In genomic region chr9:113737414-113738271, GRCh38 we compare ENCODE assay signal across 9 cellular contexts.
DNase-seq lines count a peak whose midpoint lies in the region; ATAC-seq, FAIRE-seq and TF ChIP-seq lines count a peak whose summit lies in the region.
"Had no signal": no experiment of that assay in that cellular context is flagged by ENCODE, and none has a peak within 500 bp of the region (broad histone marks: within the 10 kb centered on the region; RNA-seq: fewer than 3 reads in every experiment).

No MANE protein-coding gene starts in this region.

- H3K27me3 ChIP-seq in CD4-positive, CD25-positive, alpha-beta regulatory T cell (ENCODE audit: control insufficient read depth, insufficient read depth, low read length) = no peaks in the 10 kb centered on the region

- no peak overlapping the region for H3K4me3 Mint-ChIP-seq in CD4-positive, CD25-positive, alpha-beta regulatory T cell
- no peak overlapping the region for H3K4me3 Mint-ChIP-seq in activated naive CD8-positive, alpha-beta T cell treated with anti-CD3 and anti-CD28 coated beads, Interleukin-2, amount 50 U/mL, for 24 hours

- ATAC-seq in CD4-positive, CD25-positive, alpha-beta regulatory T cell (ENCODE audit: low read depth in 2 of 2) = no peak
- ATAC-seq in activated naive CD8-positive, alpha-beta T cell treated with anti-CD3 and anti-CD28 coated beads, Interleukin-2, amount 50 U/mL, for 24 hours = no peak
- no peak for ATAC-seq in HG03457 (IDR thresholded peaks at IDR 0.05; ENCODE audit: unreplicated experiment)
- ATAC-seq in GM21576 (IDR thresholded peaks at IDR 0.05; ENCODE audit: unreplicated experiment) = no peak

- TF ChIP-seq POLR2A in GM12891 (IDR thresholded peaks at IDR 0.05; ENCODE audit: low read depth, low read length) = no peak

- no peaks in the 10 kb centered on the region for H3K9me3 ChIP-seq in CD4-positive, CD25-positive, alpha-beta regulatory T cell (ENCODE audit: control insufficient read depth in 2 of 2, low read length in 2 of 2)

- FAIRE-seq in GM12891 (lab: Jason Lieb, UNC) = no peak

- peaks cover 10% of the 10 kb centered on the region for H3K27me3 Mint-ChIP-seq in CD4-positive, CD25-positive, alpha-beta regulatory T cell
- H3K27me3 Mint-ChIP-seq in activated naive CD8-positive, alpha-beta T cell treated with anti-CD3 and anti-CD28 coated beads, Interleukin-2, amount 50 U/mL, for 24 hours = peaks cover 10% of the 10 kb centered on the region

- peak overlapping the region in 2 of 3 donors; percentile 36 to 92 for H3K27ac Mint-ChIP-seq in CD4-positive, CD25-positive, alpha-beta regulatory T cell
- H3K27ac Mint-ChIP-seq in activated naive CD8-positive, alpha-beta T cell treated with anti-CD3 and anti-CD28 coated beads, Interleukin-2, amount 50 U/mL, for 24 hours = no peak overlapping the region

- H3K36me3 Mint-ChIP-seq in CD4-positive, CD25-positive, alpha-beta regulatory T cell = no peaks in the 10 kb centered on the region
- no peaks in the 10 kb centered on the region for H3K36me3 Mint-ChIP-seq in activated naive CD8-positive, alpha-beta T cell treated with anti-CD3 and anti-CD28 coated beads, Interleukin-2, amount 50 U/mL, for 24 hours (ENCODE audit: low read depth)

- no peaks in the 10 kb centered on the region for H3K36me3 ChIP-seq in CD4-positive, CD25-positive, alpha-beta regulatory T cell (ENCODE audit: control insufficient read depth, insufficient read depth, low read length)

- H3K4me3 ChIP-seq in CD4-positive, CD25-positive, alpha-beta regulatory T cell (ENCODE audit: low read depth, low read length) = no peak overlapping the region
- H3K4me3 ChIP-seq: SK-N-MC had no signal

- no peak overlapping the region for H3K27ac ChIP-seq in CD4-positive, CD25-positive, alpha-beta regulatory T cell (ENCODE audit: insufficient read depth, low read length, poor library complexity, severe bottlenecking)
- H3K27ac ChIP-seq: SK-N-MC had no signal

- peak in 2 of 3 donors; percentile 15 for DNase-seq in CD4-positive, CD25-positive, alpha-beta regulatory T cell
- DNase-seq in GM12891 (ENCODE audit: insufficient read length, low spot score) (peak; percentile 12), NCI-H2227 treated with DMSO at 0.1 percent for 48 hours (lab: John Stamatoyannopoulos, UW) (peak; percentile 31), hepatic stellate cell (ENCODE audit: low spot score) (peak; percentile 44)
- DNase-seq in activated naive CD8-positive, alpha-beta T cell treated with anti-CD3 and anti-CD28 coated beads, Interleukin-2, amount 50 U/mL, for 24 hours = peak; percentile 22
- peak; percentile 15 for DNase-seq in stimulated activated CD8-positive, alpha-beta memory T cell treated with anti-CD3 and anti-CD28 coated beads, Interleukin-12 subunit alpha, Interleukin-12 subunit beta, amount 100 ng/mL, for 1 hour (ENCODE audit: low read depth)

- H3K9me3 Mint-ChIP-seq in CD4-positive, CD25-positive, alpha-beta regulatory T cell = peaks cover 0 to 7% (median 0%) of the 10 kb centered on the region in 7 donors
- peaks cover 1% of the 10 kb centered on the region for H3K9me3 Mint-ChIP-seq in activated naive CD8-positive, alpha-beta T cell treated with anti-CD3 and anti-CD28 coated beads, Interleukin-2, amount 50 U/mL, for 24 hours

- no peaks in the 10 kb centered on the region for H3K4me1 Mint-ChIP-seq in CD4-positive, CD25-positive, alpha-beta regulatory T cell
- no peaks in the 10 kb centered on the region for H3K4me1 Mint-ChIP-seq in activated naive CD8-positive, alpha-beta T cell treated with anti-CD3 and anti-CD28 coated beads, Interleukin-2, amount 50 U/mL, for 24 hours

- no peaks in the 10 kb centered on the region for H3K4me1 ChIP-seq in CD4-positive, CD25-positive, alpha-beta regulatory T cell (ENCODE audit: control insufficient read depth, insufficient read depth, low read length, poor library complexity, severe bottlenecking)

TF ChIP-seq in GM12891, 5 proteins besides CTCF, POLR2A, EP300 and RAD21:
- TF ChIP-seq SPI1 (IDR thresholded peaks at IDR 0.05; ENCODE audit: low read depth, low read length) (no peak), POU2F2 (IDR thresholded peaks at IDR 0.05; ENCODE audit: low read depth, low read length) (no peak), TAF1 (IDR thresholded peaks at IDR 0.05; ENCODE audit: low read depth, low read length) (no peak), PAX5 (IDR thresholded peaks at IDR 0.05; ENCODE audit: insufficient read depth, low read length, severe bottlenecking) (no peak), POLR2AphosphoS5 (IDR thresholded peaks at IDR 0.05; ENCODE audit: low read depth, low read length) (no peak)
